Comparison of ENCODE assay signal across 1 cellular context in genomic region chr17:28367641-28368305, GRCh38.
TF ChIP-seq lines count a peak whose summit lies in the region.

No MANE protein-coding gene starts in this region.

TF ChIP-seq in HepG2, 621 proteins besides CTCF, POLR2A, EP300 and RAD21 (continued from another document and continues in another):
- TF ChIP-seq ZBTB49 (CRISPR knock-in tag; IDR thresholded peaks at IDR 0.05; ENCODE audit: borderline replicate concordance) (no peak), ISX (CRISPR knock-in tag; conservative IDR thresholded peaks at IDR 0.05) (no peak), HOXD1 (CRISPR knock-in tag; IDR thresholded peaks at IDR 0.05) (no peak), ZNF460 (CRISPR knock-in tag; IDR thresholded peaks at IDR 0.05; ENCODE audit: borderline replicate concordance) (no peak), HMG20B (CRISPR knock-in tag; conservative IDR thresholded peaks at IDR 0.05) (no peak), NFYC (CRISPR knock-in tag; IDR thresholded peaks at IDR 0.05) (no peak), CSRNP1 (CRISPR knock-in tag; IDR thresholded peaks at IDR 0.05) (no peak), SOX6 (IDR thresholded peaks at IDR 0.05) (no peak), SOX6 (CRISPR knock-in tag; IDR thresholded peaks at IDR 0.05) (no peak), POLR2AphosphoS2 (IDR thresholded peaks at IDR 0.05; ENCODE audit: low read depth, low read length) (no peak), TAF1 (CRISPR knock-in tag; IDR thresholded peaks at IDR 0.05) (no peak), PRDM4 (CRISPR knock-in tag; IDR thresholded peaks at IDR 0.05; ENCODE audit: borderline replicate concordance) (no peak), ATF6 (CRISPR knock-in tag; conservative IDR thresholded peaks at IDR 0.05) (no peak), CREB1 (IDR thresholded peaks at IDR 0.05) (no peak), CREB1 (CRISPR knock-in tag; IDR thresholded peaks at IDR 0.05) (no peak), GABPB1 (CRISPR knock-in tag; IDR thresholded peaks at IDR 0.05) (peak; percentile 39; the same call in 1 of the 2 replicates), NRL (CRISPR knock-in tag; IDR thresholded peaks at IDR 0.05; ENCODE audit: borderline replicate concordance) (0 out of 2 replicates have a peak, but pooled peaks have one; percentile 34), SMC3 (IDR thresholded peaks at IDR 0.05; ENCODE audit: low read length) (no peak), NFE2L2 (IDR thresholded peaks at IDR 0.05; ENCODE audit: low read length) (no peak), NFIC (IDR thresholded peaks at IDR 0.05; ENCODE audit: low read length) (no peak), BORCS8-MEF2B (CRISPR knock-in tag; IDR thresholded peaks at IDR 0.05) (0 out of 2 replicates have a peak, but pooled peaks have one; percentile 74), CHCHD3 (CRISPR knock-in tag; IDR thresholded peaks at IDR 0.05) (0 out of 2 replicates have a peak, but pooled peaks have one; percentile 74), ZNF292 (CRISPR knock-in tag; IDR thresholded peaks at IDR 0.05; ENCODE audit: borderline replicate concordance, low read depth) (no peak), CHD2 (IDR thresholded peaks at IDR 0.05; ENCODE audit: low read depth, low read length) (no peak), IRX3 (CRISPR knock-in tag; IDR thresholded peaks at IDR 0.05; ENCODE audit: borderline replicate concordance, low read depth) (0 out of 2 replicates have a peak, but pooled peaks have one; percentile 19), ZNF768 (CRISPR knock-in tag; IDR thresholded peaks at IDR 0.05) (peak; percentile 40; the same call in 1 of the 2 replicates), ZNF430 (CRISPR knock-in tag; IDR thresholded peaks at IDR 0.05) (no peak), MAZ (IDR thresholded peaks at IDR 0.05; ENCODE audit: borderline replicate concordance, low read depth, low read length) (no peak), MAZ (CRISPR knock-in tag; IDR thresholded peaks at IDR 0.05; ENCODE audit: low read depth) (no peak), TRAFD1 (CRISPR knock-in tag; IDR thresholded peaks at IDR 0.05; ENCODE audit: borderline replicate concordance) (0 out of 2 replicates have a peak, but pooled peaks have one; percentile 24), ARNT2 (CRISPR knock-in tag; IDR thresholded peaks at IDR 0.05; ENCODE audit: low read depth) (peak; percentile 2; the same call in 1 of the 2 replicates), ATF7-NPFF (CRISPR knock-in tag; IDR thresholded peaks at IDR 0.05; ENCODE audit: low read depth) (no peak; the same call in 1 of the 2 replicates), ZNF782 (CRISPR knock-in tag; IDR thresholded peaks at IDR 0.05; ENCODE audit: borderline replicate concordance) (no peak; the same call in 1 of the 2 replicates), MXD3 (CRISPR knock-in tag; IDR thresholded peaks at IDR 0.05) (no peak), MTF1 (CRISPR knock-in tag; IDR thresholded peaks at IDR 0.05) (no peak), MAF1 (CRISPR knock-in tag; IDR thresholded peaks at IDR 0.05; ENCODE audit: borderline replicate concordance) (no peak), ZNF329 (CRISPR knock-in tag; IDR thresholded peaks at IDR 0.05; ENCODE audit: low read depth) (no peak)
- TF ChIP-seq, protein P1, sequence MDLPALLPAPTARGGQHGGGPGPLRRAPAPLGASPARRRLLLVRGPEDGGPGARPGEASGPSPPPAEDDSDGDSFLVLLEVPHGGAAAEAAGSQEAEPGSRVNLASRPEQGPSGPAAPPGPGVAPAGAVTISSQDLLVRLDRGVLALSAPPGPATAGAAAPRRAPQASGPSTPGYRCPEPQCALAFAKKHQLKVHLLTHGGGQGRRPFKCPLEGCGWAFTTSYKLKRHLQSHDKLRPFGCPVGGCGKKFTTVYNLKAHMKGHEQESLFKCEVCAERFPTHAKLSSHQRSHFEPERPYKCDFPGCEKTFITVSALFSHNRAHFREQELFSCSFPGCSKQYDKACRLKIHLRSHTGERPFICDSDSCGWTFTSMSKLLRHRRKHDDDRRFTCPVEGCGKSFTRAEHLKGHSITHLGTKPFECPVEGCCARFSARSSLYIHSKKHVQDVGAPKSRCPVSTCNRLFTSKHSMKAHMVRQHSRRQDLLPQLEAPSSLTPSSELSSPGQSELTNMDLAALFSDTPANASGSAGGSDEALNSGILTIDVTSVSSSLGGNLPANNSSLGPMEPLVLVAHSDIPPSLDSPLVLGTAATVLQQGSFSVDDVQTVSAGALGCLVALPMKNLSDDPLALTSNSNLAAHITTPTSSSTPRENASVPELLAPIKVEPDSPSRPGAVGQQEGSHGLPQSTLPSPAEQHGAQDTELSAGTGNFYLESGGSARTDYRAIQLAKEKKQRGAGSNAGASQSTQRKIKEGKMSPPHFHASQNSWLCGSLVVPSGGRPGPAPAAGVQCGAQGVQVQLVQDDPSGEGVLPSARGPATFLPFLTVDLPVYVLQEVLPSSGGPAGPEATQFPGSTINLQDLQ (CRISPR knock-in tag; IDR thresholded peaks at IDR 0.05): no peak
- TF ChIP-seq, protein P2, sequence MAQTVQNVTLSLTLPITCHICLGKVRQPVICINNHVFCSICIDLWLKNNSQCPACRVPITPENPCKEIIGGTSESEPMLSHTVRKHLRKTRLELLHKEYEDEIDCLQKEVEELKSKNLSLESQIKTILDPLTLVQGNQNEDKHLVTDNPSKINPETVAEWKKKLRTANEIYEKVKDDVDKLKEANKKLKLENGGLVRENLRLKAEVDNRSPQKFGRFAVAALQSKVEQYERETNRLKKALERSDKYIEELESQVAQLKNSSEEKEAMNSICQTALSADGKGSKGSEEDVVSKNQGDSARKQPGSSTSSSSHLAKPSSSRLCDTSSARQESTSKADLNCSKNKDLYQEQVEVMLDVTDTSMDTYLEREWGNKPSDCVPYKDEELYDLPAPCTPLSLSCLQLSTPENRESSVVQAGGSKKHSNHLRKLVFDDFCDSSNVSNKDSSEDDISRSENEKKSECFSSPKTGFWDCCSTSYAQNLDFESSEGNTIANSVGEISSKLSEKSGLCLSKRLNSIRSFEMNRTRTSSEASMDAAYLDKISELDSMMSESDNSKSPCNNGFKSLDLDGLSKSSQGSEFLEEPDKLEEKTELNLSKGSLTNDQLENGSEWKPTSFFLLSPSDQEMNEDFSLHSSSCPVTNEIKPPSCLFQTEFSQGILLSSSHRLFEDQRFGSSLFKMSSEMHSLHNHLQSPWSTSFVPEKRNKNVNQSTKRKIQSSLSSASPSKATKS (CRISPR knock-in tag; IDR thresholded peaks at IDR 0.05): no peak
- TF ChIP-seq, protein P3, sequence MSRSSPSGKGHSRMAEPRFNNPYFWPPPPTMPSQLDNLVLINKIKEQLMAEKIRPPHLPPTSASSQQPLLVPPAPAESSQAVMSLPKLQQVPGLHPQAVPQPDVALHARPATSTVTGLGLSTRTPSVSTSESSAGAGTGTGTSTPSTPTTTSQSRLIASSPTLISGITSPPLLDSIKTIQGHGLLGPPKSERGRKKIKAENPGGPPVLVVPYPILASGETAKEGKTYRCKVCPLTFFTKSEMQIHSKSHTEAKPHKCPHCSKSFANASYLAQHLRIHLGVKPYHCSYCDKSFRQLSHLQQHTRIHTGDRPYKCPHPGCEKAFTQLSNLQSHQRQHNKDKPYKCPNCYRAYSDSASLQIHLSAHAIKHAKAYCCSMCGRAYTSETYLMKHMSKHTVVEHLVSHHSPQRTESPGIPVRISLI (CRISPR knock-in tag; IDR thresholded peaks at IDR 0.05; ENCODE audit: borderline replicate concordance): no peak
- TF ChIP-seq, protein P4, sequence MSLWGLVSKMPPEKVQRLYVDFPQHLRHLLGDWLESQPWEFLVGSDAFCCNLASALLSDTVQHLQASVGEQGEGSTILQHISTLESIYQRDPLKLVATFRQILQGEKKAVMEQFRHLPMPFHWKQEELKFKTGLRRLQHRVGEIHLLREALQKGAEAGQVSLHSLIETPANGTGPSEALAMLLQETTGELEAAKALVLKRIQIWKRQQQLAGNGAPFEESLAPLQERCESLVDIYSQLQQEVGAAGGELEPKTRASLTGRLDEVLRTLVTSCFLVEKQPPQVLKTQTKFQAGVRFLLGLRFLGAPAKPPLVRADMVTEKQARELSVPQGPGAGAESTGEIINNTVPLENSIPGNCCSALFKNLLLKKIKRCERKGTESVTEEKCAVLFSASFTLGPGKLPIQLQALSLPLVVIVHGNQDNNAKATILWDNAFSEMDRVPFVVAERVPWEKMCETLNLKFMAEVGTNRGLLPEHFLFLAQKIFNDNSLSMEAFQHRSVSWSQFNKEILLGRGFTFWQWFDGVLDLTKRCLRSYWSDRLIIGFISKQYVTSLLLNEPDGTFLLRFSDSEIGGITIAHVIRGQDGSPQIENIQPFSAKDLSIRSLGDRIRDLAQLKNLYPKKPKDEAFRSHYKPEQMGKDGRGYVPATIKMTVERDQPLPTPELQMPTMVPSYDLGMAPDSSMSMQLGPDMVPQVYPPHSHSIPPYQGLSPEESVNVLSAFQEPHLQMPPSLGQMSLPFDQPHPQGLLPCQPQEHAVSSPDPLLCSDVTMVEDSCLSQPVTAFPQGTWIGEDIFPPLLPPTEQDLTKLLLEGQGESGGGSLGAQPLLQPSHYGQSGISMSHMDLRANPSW (CRISPR knock-in tag; IDR thresholded peaks at IDR 0.05; ENCODE audit: borderline replicate concordance): no peak
